In the genomic region with DNA sequence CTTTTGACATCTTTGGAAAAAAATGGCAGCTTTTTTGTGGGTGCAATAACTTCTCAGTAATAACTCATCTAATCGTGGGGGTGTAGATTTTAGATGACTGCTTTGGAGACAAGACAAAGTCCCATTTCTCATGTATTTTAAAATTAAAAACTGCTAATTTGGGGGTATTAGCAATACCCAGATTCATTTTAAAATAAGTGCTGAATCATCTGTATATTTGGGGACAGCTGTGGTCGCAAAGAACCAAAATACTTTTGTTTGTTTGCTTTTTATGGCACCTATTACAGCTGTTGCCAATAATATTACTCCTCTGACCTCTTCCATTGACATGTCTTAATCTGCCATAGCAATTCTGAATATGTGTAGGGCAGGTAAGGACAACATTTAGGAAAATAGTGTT, we compare ENCODE assay signal across 30 cellular contexts. TPM values are rescaled to one million over a fixed set of nuclear protein-coding genes. Genes with fewer than 3 reads are reported as not detected.
DNase-seq lines count a peak whose midpoint lies in the region; ATAC-seq, FAIRE-seq and TF ChIP-seq lines count a peak whose summit lies in the region.
"Had no signal": no experiment of that assay in that cellular context is flagged by ENCODE, and none has a peak within 500 bp of the region (broad histone marks: within the 10 kb centered on the region; RNA-seq: fewer than 3 reads in every experiment).

No MANE protein-coding gene starts in this region.

- 97% methylated on average over 2 of the region's 2 CpGs for WGBS in HepG2 (ENCODE audit: low lambda C conversion rate)
- 92% methylated on average over 2 of the region's 2 CpGs for WGBS in right lobe of liver (ENCODE audit: insufficient coverage, low coverage, low lambda C conversion rate, missing lambda C conversion rate)
- 76% methylated on average over 2 of the region's 2 CpGs for WGBS in K562 (ENCODE audit: insufficient coverage, low coverage, missing lambda C conversion rate)

- peaks cover 1% of the 10 kb centered on the region for H3K27me3 Mint-ChIP-seq in GM23338 (ENCODE audit: insufficient read depth, low read depth, poor library complexity)
- H3K27me3 Mint-ChIP-seq: IgD-negative memory B cell; stimulated activated naive B cell treated with anti-CD40 and anti-IgM and Interleukin-4, amounts not matched to agents 10 μg/mL and 1 μg/mL and 100 μg/mL, for 72 hours had no signal

- CTCF ChIA-PET in HepG2 (lab: Yijun Ruan, JAX; ENCODE audit: low intra/inter-chr PET ratio, low total read pairs) = no interaction called here
- CTCF ChIA-PET in K562 (lab: Yijun Ruan, JAX; ENCODE audit: low intra/inter-chr PET ratio) = no interaction called here

- H3K4me3 ChIP-seq in HepG2 (replicated peaks in 1 of 3; ENCODE audit: insufficient read depth in 1 of 3, low read depth in 2 of 3, low read length in 3 of 3) (no peak overlapping the region), right lobe of liver (no peak overlapping the region), GM23338 (no peak overlapping the region), K562 (no peak overlapping the region)
- H3K4me3 ChIP-seq: breast epithelium, gastroesophageal sphincter, lung, mucosa of descending colon had no signal

- TF ChIP-seq RAD21 in HepG2 (CRISPR knock-in tag; IDR thresholded peaks at IDR 0.05) (no peak), K562 (CRISPR knock-in tag; conservative IDR thresholded peaks at IDR 0.05 in 1 of 2, IDR thresholded peaks at IDR 0.05 in 1 of 2) (no peak)

- POLR2A ChIA-PET in HepG2 (lab: Yijun Ruan, JAX) = no interaction called here
- POLR2A ChIA-PET in K562 (lab: Yijun Ruan, JAX) = interaction anchor here (0.9 kb wide), 1 partner anchor 9 kb away, joined by 3 read pairs; no protein-coding TSS in a partner anchor

- H3K4me1 ChIP-seq in HepG2 (ENCODE audit: insufficient read depth, low read length) = peaks cover 11% of the 10 kb centered on the region
- peaks cover 0 to 3% (median 0%) of the 10 kb centered on the region in 4 donors for H3K4me1 ChIP-seq in right lobe of liver
- no peaks in the 10 kb centered on the region for H3K4me1 ChIP-seq in GM23338 (ENCODE audit: insufficient read depth)
- H3K4me1 ChIP-seq in K562 (replicated peaks in 1 of 2; ENCODE audit: control insufficient read depth in 2 of 2, insufficient read depth in 2 of 2, low read length in 2 of 2) = no peaks in the 10 kb centered on the region
- H3K4me1 ChIP-seq: breast epithelium, gastroesophageal sphincter had no signal

- H3K27me3 ChIP-seq in HepG2 (ENCODE audit: control insufficient read depth in 1 of 2, insufficient read depth in 2 of 2, low read length in 2 of 2) = no peaks in the 10 kb centered on the region
- no peaks in the 10 kb centered on the region for H3K27me3 ChIP-seq in right lobe of liver
- no peaks in the 10 kb centered on the region for H3K27me3 ChIP-seq in GM23338 (ENCODE audit: insufficient read depth)
- no peaks in the 10 kb centered on the region for H3K27me3 ChIP-seq in K562 (ENCODE audit: control insufficient read depth in 2 of 2, insufficient read depth in 2 of 2, low read length in 2 of 2)
- H3K27me3 ChIP-seq: breast epithelium, gastroesophageal sphincter had no signal

- H3K4me3 Mint-ChIP-seq in GM23338 = no peak overlapping the region
- H3K4me3 Mint-ChIP-seq: IgD-negative memory B cell; stimulated activated naive B cell treated with anti-CD40 and anti-IgM and Interleukin-4, amounts not matched to agents 10 μg/mL and 1 μg/mL and 100 μg/mL, for 72 hours; T-helper 2 cell treated with Interferon-gamma antibody and Interleukin-4, amounts not matched to agents 5 μg/mL and 100 μg/mL, for 36 hours had no signal

- no peak overlapping the region for H3K4me2 ChIP-seq in HepG2 (ENCODE audit: low read depth, low read length)
- no peak overlapping the region for H3K4me2 ChIP-seq in GM23338
- H3K4me2 ChIP-seq in K562 (ENCODE audit: insufficient read depth, low read length) = no peak overlapping the region

- H3K9me2 ChIP-seq in GM23338 (ENCODE audit: insufficient read depth) = no peaks in the 10 kb centered on the region

- in situ Hi-C loops in HepG2 (cut with HindIII; ENCODE audit: extremely low pct_ligation_motif_present, low pct_unique_long_range_greater_than_20kb) = no loop called here
- in situ Hi-C loops in K562 (cut with MboI) = no loop called here
- in situ Hi-C loops in ACHN (cut with HindIII; ENCODE audit: low pct_ligation_motif_present, low pct_unique_long_range_greater_than_20kb, low sequenced_read_pairs) = no loop called here

- no peak overlapping the region for H3K9ac ChIP-seq in HepG2 (ENCODE audit: insufficient read depth, low read depth, low read length)
- H3K9ac ChIP-seq in K562 (ENCODE audit: insufficient read depth in 1 of 2, low read depth in 2 of 2, low read length in 2 of 2) = no peak overlapping the region

- TF ChIP-seq EP300 in HepG2 (IDR thresholded peaks at IDR 0.05; ENCODE audit: low read depth in 2 of 2, low read length in 2 of 2) (no peak), HepG2 (CRISPR knock-in tag; IDR thresholded peaks at IDR 0.05; ENCODE audit: borderline replicate concordance) (no peak), K562 (IDR thresholded peaks at IDR 0.05; ENCODE audit: low read length) (no peak)

- H3K4me1 Mint-ChIP-seq in GM23338 = no peaks in the 10 kb centered on the region

- TF ChIP-seq CTCF in HepG2 (CRISPR knock-in tag; IDR thresholded peaks at IDR 0.05) (no peak), right lobe of liver (IDR thresholded peaks at IDR 0.05) (no peak), GM23338 (conservative IDR thresholded peaks at IDR 0.05; ENCODE audit: low read depth in 2 of 2) (no peak), K562 (IDR thresholded peaks at IDR 0.05 in 2 of 3, conservative IDR thresholded peaks at IDR 0.05 in 1 of 3; ENCODE audit: insufficient read depth in 2 of 3, low read depth in 1 of 3, low read length in 3 of 3) (no peak)

- 0 out of 2 replicates have a peak overlapping the region, but pooled peaks have one; percentile 23 for H3K27ac Mint-ChIP-seq in GM23338

- H3K9me3 ChIP-seq in HepG2 (ENCODE audit: low read length) (no peaks in the 10 kb centered on the region), right lobe of liver (no peaks in the 10 kb centered on the region), K562 (replicated peaks; ENCODE audit: control insufficient read depth, insufficient read depth, low read depth, low read length) (no peaks in the 10 kb centered on the region)
- H3K9me3 ChIP-seq: breast epithelium, gastroesophageal sphincter, mucosa of descending colon had no signal

- DNase-seq in HepG2 (ENCODE audit: low spot score) (no peak), right lobe of liver (no peak), GM23338 (ENCODE audit: low spot score) (no peak), K562 (ENCODE audit: extremely low read depth in 1 of 4, low spot score in 3 of 4) (no peak), left colon (no peak), ACHN (no peak)
- DNase-seq: activated CD4-positive, CD25-positive, alpha-beta regulatory T cell treated with anti-CD3 and anti-CD28 coated beads, Interleukin-2, amount 50 U/mL, for 72 hours; activated naive CD4-positive, alpha-beta T cell treated with anti-CD3 and anti-CD28 coated beads, Interleukin-2, amount 50 U/mL, for 16 hours; activated T-cell treated with anti-CD3 and anti-CD28 coated beads, Interleukin-2, amount 50 U/mL, for 48 hours; anterior cingulate cortex; C1 segment of cervical spinal cord; DND-41; GF-D8; GOT3; mucosa of descending colon; NCI-H1048; NCI-H1694 treated with DMSO at 0.1 percent for 48 hours; NCI-H446 treated with DMSO at 0.1 percent for 48 hours; NCI-H82; SHP77 treated with DMSO at 0.1 percent for 48 hours; stimulated activated naive B cell treated with anti-CD40 and anti-IgM and Interleukin-4, amounts not matched to agents 10 μg/mL and 1 μg/mL and 100 μg/mL, for 72 hours had no signal

- BruUV-seq in HepG2 (replicated peaks; lab: Mats Ljungman, UMichigan) = no TSS peak
- BruUV-seq in K562 (replicated peaks; lab: Mats Ljungman, UMichigan) = no TSS peak

- H3K36me3 ChIP-seq in HepG2 (replicated peaks in 1 of 2; ENCODE audit: control insufficient read depth in 1 of 2, insufficient read depth in 2 of 2, low read length in 2 of 2) (peaks cover 21 to 70% of the 10 kb centered on the region in 2 experiments), right lobe of liver (peaks cover 6 to 83% (median 38%) of the 10 kb centered on the region in 4 donors), GM23338 (ENCODE audit: insufficient read depth) (peaks cover 18% of the 10 kb centered on the region), K562 (ENCODE audit: control insufficient read depth, insufficient read depth, low read length) (peaks cover 86% of the 10 kb centered on the region; the same call in 2 of the 3 replicates)

- no peaks in the 10 kb centered on the region for H3K9me1 ChIP-seq in K562 (ENCODE audit: control insufficient read depth, insufficient read depth, low read length)

- H3K36me3 Mint-ChIP-seq in GM23338 (ENCODE audit: low read depth) = peaks cover 44% of the 10 kb centered on the region

- intact Hi-C loops in HepG2 (cut with micrococcal nuclease; ENCODE audit: unreplicated experiment) = no loop called here
- intact Hi-C loops in right lobe of liver (cut with DNase I) = no loop called here
- intact Hi-C loops in K562 (cut with micrococcal nuclease) = no loop called here
- intact Hi-C loops in left colon (cut with DNase I, micrococcal nuclease) = no loop called here

- H3K79me2 ChIP-seq in HepG2 (ENCODE audit: insufficient read depth, low read length) (no peaks in the 10 kb centered on the region), GM23338 (replicated peaks; ENCODE audit: insufficient read depth) (no peaks in the 10 kb centered on the region), K562 (ENCODE audit: control insufficient read depth, insufficient read depth, low read length) (no peaks in the 10 kb centered on the region)

- H2AFZ ChIP-seq in HepG2 (ENCODE audit: low read length) = no peak overlapping the region
- no peak overlapping the region for H2AFZ ChIP-seq in GM23338
- H2AFZ ChIP-seq in K562 (ENCODE audit: low read depth, low read length) = no peak overlapping the region

- H3K9me3 Mint-ChIP-seq in GM23338 = no peaks in the 10 kb centered on the region
- H3K9me3 Mint-ChIP-seq: IgD-negative memory B cell; stimulated activated naive B cell treated with anti-CD40 and anti-IgM and Interleukin-4, amounts not matched to agents 10 μg/mL and 1 μg/mL and 100 μg/mL, for 72 hours; T-helper 2 cell treated with Interferon-gamma antibody and Interleukin-4, amounts not matched to agents 5 μg/mL and 100 μg/mL, for 36 hours had no signal

- ATAC-seq in HepG2 (no peak), right lobe of liver (no peak), GM23338 (no peak), K562 (no peak), left colon (no peak), GM21717 (IDR thresholded peaks at IDR 0.05; ENCODE audit: unreplicated experiment) (no peak)
- ATAC-seq: gastroesophageal sphincter; mucosa of descending colon; stimulated activated naive B cell treated with anti-CD40 and anti-IgM and Interleukin-4, amounts not matched to agents 10 μg/mL and 1 μg/mL and 100 μg/mL, for 72 hours had no signal

- TF ChIP-seq POLR2A in HepG2 (IDR thresholded peaks at IDR 0.05; ENCODE audit: insufficient read depth in 1 of 2, low read depth in 2 of 2, low read length in 2 of 2) (no peak), right lobe of liver (IDR thresholded peaks at IDR 0.05) (no peak), K562 (conservative IDR thresholded peaks at IDR 0.05) (no peak)

- FAIRE-seq in HepG2 (lab: Jason Lieb, UNC) (no peak), K562 (lab: Jason Lieb, UNC) (no peak)
- FAIRE-seq: D721Med, endothelial cell of umbilical vein, RCC 7860 had no signal

- H4K20me1 ChIP-seq in HepG2 (ENCODE audit: insufficient read depth, low read length) (no peaks in the 10 kb centered on the region), GM23338 (replicated peaks; ENCODE audit: insufficient read depth) (no peaks in the 10 kb centered on the region), K562 (replicated peaks; ENCODE audit: control insufficient read depth, insufficient read depth, low read length) (no peaks in the 10 kb centered on the region)

- H3K27ac ChIP-seq in HepG2 (ENCODE audit: extremely low read length, insufficient read depth, low read length) (no peak overlapping the region), right lobe of liver (no peak overlapping the region), GM23338 (ENCODE audit: low read depth) (no peak overlapping the region), K562 (ENCODE audit: extremely low read depth, low read depth, low read length) (no peak overlapping the region)
- H3K27ac ChIP-seq: breast epithelium, gastroesophageal sphincter had no signal

- no peaks in the 10 kb centered on the region for H3F3A ChIP-seq in GM23338 (replicated peaks; ENCODE audit: low read depth)

RNA-seq across cellular contexts. Expression of a gene that starts 45.4 kb away (rescaled TPM):
- 59.6 and 90.6 TPM in 2 replicates for total RNA-seq in HepG2 (2016; rRNA removed; fragmentation: Illumina TruSeq; extraction: Trizol)
- total RNA-seq in HepG2 (2016; cell fraction: cytosol; rRNA removed; fragmentation: Illumina TruSeq; extraction: Trizol; ENCODE audit: low read depth) = 5.1 and 7.1 TPM in 2 replicates
- 57.7 and 86.9 TPM in 2 replicates for total RNA-seq in HepG2 (2016; cell fraction: insoluble cytoplasmic fraction; rRNA removed; fragmentation: Illumina TruSeq; extraction: Trizol)
- total RNA-seq in HepG2 (2016; cell fraction: membrane; rRNA removed; fragmentation: Illumina TruSeq; extraction: Trizol) = 19.3 and 19.4 TPM in 2 replicates
- 57.3 and 58.4 TPM in 2 replicates for total RNA-seq in HepG2 (2016; cell fraction: nucleus; rRNA removed; fragmentation: Illumina TruSeq; extraction: Trizol)
- 20.3 and 21.8 TPM in 2 replicates for polyA plus RNA-seq in HepG2 (2011; rRNA removed)
- 13.9 and 15.2 TPM in 2 replicates for polyA plus RNA-seq in HepG2 (2011; cell fraction: cytosol; rRNA removed)
- 22.3 and 28.1 TPM in 2 replicates for polyA plus RNA-seq in HepG2 (2011; cell fraction: nucleus; rRNA removed)
- 24.4 and 28.8 TPM in 2 replicates for polyA plus RNA-seq in HepG2 (2012)
- 2.5 and 2.7 TPM in 2 replicates for polyA plus RNA-seq in HepG2 (2016; cell fraction: cytosol; fragmentation: Illumina TruSeq; extraction: Trizol; ENCODE audit: low read depth)
- 75.4 and 77.9 TPM in 2 replicates for polyA plus RNA-seq in HepG2 (2016; cell fraction: insoluble cytoplasmic fraction; fragmentation: Illumina TruSeq; extraction: Trizol; ENCODE audit: low read depth)
- 8.3 and 8.6 TPM in 2 replicates for polyA plus RNA-seq in HepG2 (2016; cell fraction: membrane; fragmentation: Illumina TruSeq; extraction: Trizol; ENCODE audit: low read depth)
- 42.8 and 45.3 TPM in 2 replicates for polyA plus RNA-seq in HepG2 (2016; cell fraction: nucleus; fragmentation: Illumina TruSeq; extraction: Trizol; ENCODE audit: insufficient read depth, low read depth)
- 57.6 and 62.6 TPM in 2 replicates for polyA minus RNA-seq in HepG2 (2011; rRNA and poly(A)+ RNA removed; ENCODE audit: low replicate concordance)
- 30.3 and 34.4 TPM in 2 replicates for polyA minus RNA-seq in HepG2 (2011; cell fraction: cytosol; rRNA and poly(A)+ RNA removed)
- 84.8 and 99.3 TPM in 2 replicates for polyA minus RNA-seq in HepG2 (2011; cell fraction: nucleus; rRNA and poly(A)+ RNA removed)
- total RNA-seq in right lobe of liver = 10 to 100 TPM; 28.9 to 72.3 (median 48.5) TPM
- 43.2 and 47.4 TPM in 2 replicates for total RNA-seq in GM23338 (2014; rRNA removed; shearing (Covaris generic))
- 15.1 and 16.3 TPM in 2 replicates for polyA plus RNA-seq in GM23338 (2016; fragmentation: Nextera tagmentation; extraction: Ambion mirVana)
- 23.7 and 38.9 TPM in 2 replicates for total RNA-seq in K562 (2011; cell fraction: chromatin; rRNA removed; ENCODE audit: low replicate concordance)
- 18.3 TPM in 2 replicates for total RNA-seq in K562 (2011; cell fraction: nucleolus; rRNA removed)
- total RNA-seq in K562 (2011; cell fraction: nucleoplasm; rRNA removed) = 21.9 and 25.7 TPM in 2 replicates
- 19.3 and 25.5 TPM in 2 replicates for total RNA-seq in K562 (2014; rRNA removed)
- total RNA-seq in K562 (2014; rRNA removed; fragmentation: Illumina TruSeq; extraction: Trizol) = 26.8 and 29.8 TPM in 2 replicates
- 32.2 and 33.4 TPM in 2 replicates for total RNA-seq in K562 (2015; rRNA removed; fragmentation: Illumina TruSeq; extraction: Trizol)
- total RNA-seq in K562 (2021) = 31.8 and 34.4 TPM in 2 replicates
- 21.1 and 28.1 TPM in 2 replicates for polyA plus RNA-seq in K562 (2011; rRNA removed)
- polyA plus RNA-seq in K562 (2011; cell fraction: cytosol; rRNA removed) = 13.5 and 14.5 TPM in 2 replicates
- 22.4 and 26.8 TPM in 2 replicates for polyA plus RNA-seq in K562 (2011; cell fraction: nucleus; rRNA removed)
- 24.5 and 30.2 TPM in 2 replicates for polyA plus RNA-seq in K562 (2012)
- 26.3 and 31.0 TPM in 2 replicates for polyA plus RNA-seq in K562 (2014; fragmentation: Illumina TruSeq; extraction: Trizol)
- 1 to 10 TPM; 8.7 to 8.8 TPM for polyA plus RNA-seq in K562 (2014; fragmentation: Nextera tagmentation; extraction: Ambion mirVana)
- 20.8 and 24.4 TPM in 2 replicates for polyA plus RNA-seq in K562 (2014; rRNA removed)
- 37.2 and 48.2 TPM in 2 replicates for polyA minus RNA-seq in K562 (2011; rRNA and poly(A)+ RNA removed)
- 15.6 and 40.9 TPM in 2 replicates for polyA minus RNA-seq in K562 (2011; cell fraction: cytosol; rRNA and poly(A)+ RNA removed)
- polyA minus RNA-seq in K562 (2011; cell fraction: nucleus; rRNA and poly(A)+ RNA removed) = 27.1 and 29.4 TPM in 2 replicates
- 10 to 100 TPM; 54.1 to 91.7 TPM for total RNA-seq in left colon
